ENCODE assay signal across 14 cellular contexts in the genomic region with DNA sequence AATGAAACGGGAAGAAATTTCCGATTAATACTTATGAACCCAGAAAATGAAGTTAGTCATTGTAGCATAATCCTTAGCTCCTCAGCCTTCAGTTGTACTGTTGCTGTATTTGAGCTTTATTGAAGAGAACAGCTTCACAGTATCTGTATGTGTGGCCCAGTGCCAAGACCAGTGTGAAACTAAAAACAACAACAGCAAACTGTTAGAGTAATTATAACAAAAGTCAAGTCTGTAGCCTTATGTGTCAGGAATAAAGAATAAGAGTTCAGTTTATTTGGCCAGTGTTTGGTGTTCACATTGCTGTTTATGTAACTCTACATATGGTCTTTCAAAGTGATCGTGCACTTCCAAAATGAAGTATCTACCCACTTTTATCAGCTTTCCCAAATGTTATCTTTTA.
DNase-seq lines count a peak whose midpoint lies in the region; ATAC-seq, FAIRE-seq and TF ChIP-seq lines count a peak whose summit lies in the region.
"Had no signal": no experiment of that assay in that cellular context is flagged by ENCODE, and none has a peak within 500 bp of the region (broad histone marks: within the 10 kb centered on the region; RNA-seq: fewer than 3 reads in every experiment).

No MANE protein-coding gene starts in this region.

- H3K4me1 ChIP-seq in GM12878 (ENCODE audit: control insufficient read depth, insufficient read depth, low read length), result peaks cover 47% of the 10 kb centered on the region
- peaks cover 64% of the 10 kb centered on the region for H3K4me1 ChIP-seq in suprapubic skin

- H4K20me1 ChIP-seq in GM12878 (ENCODE audit: control insufficient read depth, insufficient read depth), result no peaks in the 10 kb centered on the region

- H3K36me3 ChIP-seq in GM12878 (ENCODE audit: control insufficient read depth in 2 of 2, insufficient read depth in 2 of 2, low read length in 1 of 2), result peaks cover 1 to 3% of the 10 kb centered on the region in 2 experiments; a peak in 2 of 4 replicates
- no peaks in the 10 kb centered on the region for H3K36me3 ChIP-seq in suprapubic skin
- H3K36me3 ChIP-seq: right lobe of liver had no signal

- DNase-seq in activated naive CD4-positive, alpha-beta T cell treated with anti-CD3 and anti-CD28 coated beads for 36 hours, result no peak
- DNase-seq in GM12878 (ENCODE audit: low read depth, low spot score) (no peak), lung microvascular endothelial cell (ENCODE audit: low read depth in 2 of 2) (peak; percentile 28 to 59), type B pancreatic cell (ENCODE audit: extremely low spot score, unreplicated experiment) (no peak), suprapubic skin (ENCODE audit: low spot score in 2 of 2) (no peak)
- no peak for DNase-seq in activated CD8-positive, alpha-beta memory T cell treated with anti-CD3 and anti-CD28 coated beads, Interleukin-2, amount 50 U/mL, for 4 hours
- DNase-seq: activated CD4-positive, alpha-beta T cell treated with anti-CD3 and anti-CD28 coated beads for 1 hour; activated T-cell treated with anti-CD3 and anti-CD28 coated beads, Interleukin-2, amount 50 U/mL, for 4 hours; NCI-H526 treated with DMSO at 0.1 percent for 48 hours; right lobe of liver had no signal

- peaks cover 98% of the 10 kb centered on the region for H3K79me2 ChIP-seq in GM12878 (ENCODE audit: control insufficient read depth, insufficient read depth, low read length)

- H3K4me1 Mint-ChIP-seq in activated naive CD4-positive, alpha-beta T cell treated with anti-CD3 and anti-CD28 coated beads, Interleukin-2, amount 50 U/mL, for 24 hours, result peaks cover 96% of the 10 kb centered on the region
- peaks cover 84% of the 10 kb centered on the region for H3K4me1 Mint-ChIP-seq in activated naive CD4-positive, alpha-beta T cell treated with anti-CD3 and anti-CD28 coated beads for 36 hours (ENCODE audit: low read depth)
- peaks cover 77% of the 10 kb centered on the region for H3K4me1 Mint-ChIP-seq in type B pancreatic cell (ENCODE audit: unreplicated experiment)

- FAIRE-seq in GM12878 (lab: Jason Lieb, UNC), result no peak
- FAIRE-seq: urothelium cell line had no signal

- H3K4me3 ChIP-seq in GM12878 (0 out of 2 replicates have a peak overlapping the region, but pooled peaks have one; percentile 17), suprapubic skin (no peak overlapping the region)
- H3K4me3 ChIP-seq: right lobe of liver had no signal

- peak overlapping the region; percentile 4; the same call in 1 of the 2 replicates for H3K27ac ChIP-seq in GM12878 (ENCODE audit: control insufficient read depth, insufficient read depth)
- no peak overlapping the region for H3K27ac ChIP-seq in suprapubic skin
- H3K27ac ChIP-seq: epithelial cell of prostate, right lobe of liver had no signal

- CTCF ChIA-PET in activated naive CD4-positive, alpha-beta T cell treated with anti-CD3 and anti-CD28 coated beads for 36 hours (lab: Charles Lee), result interaction anchor here (1.2 kb wide), 1 partner anchor 284 kb away, joined by 3 read pairs; no protein-coding TSS in a partner anchor
- CTCF ChIA-PET in GM12878 (lab: Yijun Ruan, JAX), result interaction anchor here (1.0 kb wide), 1 partner anchor 68 kb away, joined by 3 read pairs; no protein-coding TSS in a partner anchor

- no peak overlapping the region for H2AFZ ChIP-seq in GM12878 (ENCODE audit: control insufficient read depth, low read depth, low read length)

- H3K27me3 Mint-ChIP-seq in activated naive CD4-positive, alpha-beta T cell treated with anti-CD3 and anti-CD28 coated beads, Interleukin-2, amount 50 U/mL, for 24 hours, result no peaks in the 10 kb centered on the region
- no peaks in the 10 kb centered on the region for H3K27me3 Mint-ChIP-seq in activated naive CD4-positive, alpha-beta T cell treated with anti-CD3 and anti-CD28 coated beads for 36 hours (ENCODE audit: low read depth)
- no peaks in the 10 kb centered on the region for H3K27me3 Mint-ChIP-seq in type B pancreatic cell

- peak overlapping the region; percentile 9 for H3K4me3 Mint-ChIP-seq in activated naive CD4-positive, alpha-beta T cell treated with anti-CD3 and anti-CD28 coated beads, Interleukin-2, amount 50 U/mL, for 24 hours
- H3K4me3 Mint-ChIP-seq in activated naive CD4-positive, alpha-beta T cell treated with anti-CD3 and anti-CD28 coated beads for 36 hours, result no peak overlapping the region
- no peak overlapping the region for H3K4me3 Mint-ChIP-seq in type B pancreatic cell
- H3K4me3 Mint-ChIP-seq: activated T-cell treated with anti-CD3 and anti-CD28 coated beads, Interleukin-2, amount 50 U/mL, for 4 hours had no signal

- H3K27ac Mint-ChIP-seq in activated naive CD4-positive, alpha-beta T cell treated with anti-CD3 and anti-CD28 coated beads, Interleukin-2, amount 50 U/mL, for 24 hours, result peak overlapping the region; percentile 41
- H3K27ac Mint-ChIP-seq in activated naive CD4-positive, alpha-beta T cell treated with anti-CD3 and anti-CD28 coated beads for 36 hours, result no peak overlapping the region
- H3K27ac Mint-ChIP-seq in type B pancreatic cell, result peak overlapping the region; percentile 10

- TF ChIP-seq CTCF in GM12878 (IDR thresholded peaks at IDR 0.05 in 2 of 3, conservative IDR thresholded peaks at IDR 0.05 in 1 of 3; ENCODE audit: control insufficient read depth in 2 of 3, extremely low read depth in 1 of 3, insufficient read depth in 1 of 3, low read depth in 3 of 3, low read length in 3 of 3) (no peak), type B pancreatic cell (conservative IDR thresholded peaks at IDR 0.05) (no peak), suprapubic skin (IDR thresholded peaks at IDR 0.05) (no peak)

- WGBS in GM12878 (ENCODE audit: insufficient coverage, insufficient replicate concordance, low lambda C conversion rate, missing lambda C conversion rate), result 61% methylated on average over 3 of the region's 3 CpGs
- WGBS in suprapubic skin, result 72% methylated on average over 3 of the region's 3 CpGs

- no peak for ATAC-seq in GM12878
- no peak for ATAC-seq in HG03175 (IDR thresholded peaks at IDR 0.05; ENCODE audit: unreplicated experiment)
- ATAC-seq: activated T-cell treated with anti-CD3 and anti-CD28 coated beads, Interleukin-2, amount 50 U/mL, for 4 hours had no signal

- H3K27me3 ChIP-seq in GM12878 (replicated peaks in 1 of 2; ENCODE audit: control insufficient read depth in 2 of 2, insufficient read depth in 2 of 2, low read length in 1 of 2) (no peaks in the 10 kb centered on the region), suprapubic skin (no peaks in the 10 kb centered on the region)
- H3K27me3 ChIP-seq: right lobe of liver had no signal

- SMC1A ChIA-PET in GM12878 (lab: Charles Lee; ENCODE audit: uncharacterized antibody, unreplicated experiment), result interaction anchor here (0.8 to 2.1 kb wide), 8 partner anchors 11 to 162 kb away, joined by 3 to 8 read pairs (median 4); no protein-coding TSS in a partner anchor

- TF ChIP-seq EP300 in GM12878 (IDR thresholded peaks at IDR 0.05; ENCODE audit: borderline replicate concordance in 1 of 2, control insufficient read depth in 1 of 2, low read depth in 2 of 2, low read length in 2 of 2) (no peak), suprapubic skin (IDR thresholded peaks at IDR 0.05) (no peak)

- TF ChIP-seq POLR2A in GM12878 (IDR thresholded peaks at IDR 0.05; ENCODE audit: low read depth, low read length) (no peak), suprapubic skin (IDR thresholded peaks at IDR 0.05) (no peak)

- no peak overlapping the region; the same call in 1 of the 2 replicates for H3K4me2 ChIP-seq in GM12878 (ENCODE audit: control insufficient read depth, insufficient read depth)

- in situ Hi-C loops in GM12878 (cut with MboI), result no loop called here

- RAD21 ChIA-PET in GM12878 (lab: Charles Lee; ENCODE audit: unreplicated experiment), result interaction anchor here (0.5 to 2.1 kb wide), 8 partner anchors 24 to 1115 kb away, joined by 3 to 7 read pairs (median 3); no protein-coding TSS in a partner anchor

- no peaks in the 10 kb centered on the region for H3K9me3 ChIP-seq in GM12878 (replicated peaks; ENCODE audit: control insufficient read depth, insufficient read depth, low read length)
- H3K9me3 ChIP-seq in suprapubic skin, result no peaks in the 10 kb centered on the region
- H3K9me3 ChIP-seq: right lobe of liver had no signal

- POLR2A ChIA-PET in GM12878 (lab: Charles Lee), result no interaction called here

- intact Hi-C loops in activated naive CD4-positive, alpha-beta T cell treated with anti-CD3 and anti-CD28 coated beads for 36 hours (cut with micrococcal nuclease), result no loop called here
- intact Hi-C loops in GM12878 (cut with micrococcal nuclease; ENCODE audit: unreplicated experiment), result no loop called here

- peaks cover 6% of the 10 kb centered on the region for H3K36me3 Mint-ChIP-seq in activated naive CD4-positive, alpha-beta T cell treated with anti-CD3 and anti-CD28 coated beads, Interleukin-2, amount 50 U/mL, for 24 hours
- H3K36me3 Mint-ChIP-seq in activated naive CD4-positive, alpha-beta T cell treated with anti-CD3 and anti-CD28 coated beads for 36 hours (ENCODE audit: low read depth), result peaks cover 2% of the 10 kb centered on the region
- H3K36me3 Mint-ChIP-seq in type B pancreatic cell, result peaks cover 11% of the 10 kb centered on the region

- H3K9me3 Mint-ChIP-seq in activated naive CD4-positive, alpha-beta T cell treated with anti-CD3 and anti-CD28 coated beads, Interleukin-2, amount 50 U/mL, for 24 hours, result no peaks in the 10 kb centered on the region
- H3K9me3 Mint-ChIP-seq in activated naive CD4-positive, alpha-beta T cell treated with anti-CD3 and anti-CD28 coated beads for 36 hours, result no peaks in the 10 kb centered on the region
- H3K9me3 Mint-ChIP-seq in type B pancreatic cell, result peaks cover 3% of the 10 kb centered on the region
- H3K9me3 Mint-ChIP-seq: activated T-cell treated with anti-CD3 and anti-CD28 coated beads, Interleukin-2, amount 50 U/mL, for 4 hours had no signal

- no peak overlapping the region for H3K9ac ChIP-seq in GM12878 (ENCODE audit: control insufficient read depth, insufficient read depth, low read length)

- no TSS peak for BruUV-seq in GM12878 (replicated peaks; lab: Mats Ljungman, UMichigan)

- TF ChIP-seq RAD21 in GM12878 (IDR thresholded peaks at IDR 0.05; ENCODE audit: insufficient read depth, low read depth, low read length), result no peak

TF ChIP-seq in GM12878, 131 proteins besides CTCF, POLR2A, EP300 and RAD21:
- TF ChIP-seq MTA3 (IDR thresholded peaks at IDR 0.05; ENCODE audit: borderline replicate concordance, low read length), result no peak
- no peak for TF ChIP-seq MEF2B (IDR thresholded peaks at IDR 0.05; ENCODE audit: partially characterized antibody, poor library complexity, severe bottlenecking)

Comparison
In these comparisons a context has a peak if more than half of its experiments do, and no peak if none do; other contexts are left out.
1. DNase-seq: peak in lung microvascular endothelial cell (2 of 2); none in activated naive CD4-positive, alpha-beta T cell treated with anti-CD3 and anti-CD28 coated beads for 36 hours (single experiment), GM12878 (single experiment), type B pancreatic cell (single experiment), activated CD8-positive, alpha-beta memory T cell treated with anti-CD3 and anti-CD28 coated beads, Interleukin-2, amount 50 U/mL, for 4 hours (single experiment) and suprapubic skin (0 of 2).